Comparison of ENCODE assay signal across 7 cellular contexts in genomic region chr6:8983202-8983688, GRCh38.
DNase-seq lines count a peak whose midpoint lies in the region; ATAC-seq and TF ChIP-seq lines count a peak whose summit lies in the region.

No MANE protein-coding gene starts in this region.

- WGBS in adrenal gland, 4 donors = 4 to 7% (median 6%) methylated on average over 10 of the region's 10 CpGs

- H3K36me3 ChIP-seq in adrenal gland (replicated peaks in 1 of 2) = no peaks in the 10 kb centered on the region

- H3K9me3 ChIP-seq in adrenal gland (replicated peaks in 1 of 3) = no peaks in the 10 kb centered on the region

- intact Hi-C loops in adrenal gland (cut with DNase I) = loop anchor here (10.0 kb wide), 3 partner anchors 432 to 1452 kb away; no protein-coding TSS in a partner anchor
- intact Hi-C loops in left ventricle myocardium superior (cut with micrococcal nuclease) = loop anchor here (10.0 kb wide), 1 partner anchor 1452 kb away; no protein-coding TSS in a partner anchor

- ATAC-seq in HG02610 (IDR thresholded peaks at IDR 0.05; ENCODE audit: unreplicated experiment) = peak; percentile 99
- peak; percentile 99 for ATAC-seq in SK-N-SH treated with all-trans-retinoic acid at 6 μM for 48 hours
- peak; percentile 69 for ATAC-seq in left ventricle myocardium superior

- H3K27me3 ChIP-seq in adrenal gland = no peaks in the 10 kb centered on the region

- no peak overlapping the region for H3K4me3 ChIP-seq in NB4 (ENCODE audit: low read depth, low read length)
- no peak overlapping the region for H3K4me3 ChIP-seq in adrenal gland
- H3K4me3 ChIP-seq in retinal pigment epithelial cell (ENCODE audit: low read length) = no peak overlapping the region

- H3K4me1 ChIP-seq in adrenal gland (replicated peaks in 1 of 2) = no peaks in the 10 kb centered on the region

- peak; percentile 49 for DNase-seq in GM13976 (ENCODE audit: low spot score)
- DNase-seq in NB4 (ENCODE audit: low read depth) = peak; percentile 73
- DNase-seq in adrenal gland = peak; percentile 42 to 84 (median 68)
- peak; percentile 50 for DNase-seq in left ventricle myocardium superior
- DNase-seq in retinal pigment epithelial cell (ENCODE audit: low read depth) = peak; percentile 20

- TF ChIP-seq CTCF in GM13976 (IDR thresholded peaks at IDR 0.05; ENCODE audit: borderline replicate concordance, control extremely low read depth, extremely low read depth, insufficient read depth, missing control alignments) = peak; percentile 96
- peak; percentile 95 for TF ChIP-seq CTCF in NB4 (IDR thresholded peaks at IDR 0.05; ENCODE audit: low read depth, low read length)
- peak; percentile 86 to 98 (median 90) for TF ChIP-seq CTCF in adrenal gland (IDR thresholded peaks at IDR 0.05)
- TF ChIP-seq CTCF in retinal pigment epithelial cell (conservative IDR thresholded peaks at IDR 0.05; ENCODE audit: low read depth, low read length) = peak; percentile 96

- no peak overlapping the region for H3K27ac ChIP-seq in adrenal gland

- TF ChIP-seq POLR2A in NB4 (IDR thresholded peaks at IDR 0.05; ENCODE audit: extremely low read depth, insufficient read length) (no peak), adrenal gland (IDR thresholded peaks at IDR 0.05) (no peak)

- in situ Hi-C loops in GM13976 (cut with MboI; ENCODE audit: low sequenced_read_pairs, unreplicated experiment) = loop anchor here (25.0 kb wide), 1 partner anchor 1454 kb away; no protein-coding TSS in a partner anchor

TF ChIP-seq in SK-N-SH treated with all-trans-retinoic acid at 6 μM for 48 hours, 23 proteins besides CTCF, POLR2A, EP300 and RAD21:
- TF ChIP-seq SNAI2 (CRISPR knock-in tag; IDR thresholded peaks at IDR 0.05) (no peak), ZNF565 (CRISPR knock-in tag; conservative IDR thresholded peaks at IDR 0.05; ENCODE audit: low read depth) (no peak), ZC3H10 (CRISPR knock-in tag; IDR thresholded peaks at IDR 0.05) (no peak), ARNTL (CRISPR knock-in tag; IDR thresholded peaks at IDR 0.05; ENCODE audit: borderline replicate concordance, low read depth) (no peak), CSDC2 (CRISPR knock-in tag; IDR thresholded peaks at IDR 0.05) (no peak), TCF4 (CRISPR knock-in tag; IDR thresholded peaks at IDR 0.05; ENCODE audit: borderline replicate concordance) (no peak), GLIS3 (CRISPR knock-in tag; IDR thresholded peaks at IDR 0.05) (no peak), CREB5 (CRISPR knock-in tag; IDR thresholded peaks at IDR 0.05; ENCODE audit: low read depth) (no peak), POU6F1 (CRISPR knock-in tag; IDR thresholded peaks at IDR 0.05; ENCODE audit: borderline replicate concordance, low read depth) (no peak), ISL1 (CRISPR knock-in tag; IDR thresholded peaks at IDR 0.05) (no peak), OSR1 (CRISPR knock-in tag; IDR thresholded peaks at IDR 0.05) (no peak), PATZ1 (CRISPR knock-in tag; IDR thresholded peaks at IDR 0.05; ENCODE audit: borderline replicate concordance) (no peak), ZNF70 (CRISPR knock-in tag; IDR thresholded peaks at IDR 0.05) (no peak), CSRNP3 (CRISPR knock-in tag; IDR thresholded peaks at IDR 0.05) (no peak), ESRRG (CRISPR knock-in tag; IDR thresholded peaks at IDR 0.05) (no peak)
TF ChIP-seq in SK-N-SH treated with all-trans-retinoic acid at 6 μM for 48 hours: peak in this region for 0.

Comparison
In these comparisons a context has a peak if more than half of its experiments do, and no peak if none do; other contexts are left out.
1. DNase-seq: peak in every context shown above with its lines; median percentile 73 in NB4; 68 in adrenal gland; 50 in left ventricle myocardium superior; 49 in GM13976; 20 in retinal pigment epithelial cell.